Comparison of ENCODE assay signal across 24 cellular contexts in genomic region chr2:15627842-15628684, GRCh38.
"Had no signal": no experiment of that assay in that cellular context is flagged by ENCODE, and none has a peak within 500 bp of the region (broad histone marks: within the 10 kb centered on the region; RNA-seq: fewer than 3 reads in every experiment).

No MANE protein-coding gene starts in this region.

- H3K4me1 Mint-ChIP-seq: activated CD4-positive, alpha-beta T cell treated with anti-CD3 and anti-CD28 coated beads for 36 hours; activated CD4-positive, alpha-beta T cell treated with anti-CD3 and anti-CD28 coated beads, Interleukin-2, amount 10 ng/mL, durations not matched to agents 24 days and 14 days had no signal

- DNase-seq: activated CD4-positive, alpha-beta memory T cell treated with anti-CD3 and anti-CD28 coated beads for 36 hours; activated CD4-positive, alpha-beta T cell treated with anti-CD3 and anti-CD28 coated beads for 36 hours; activated CD4-positive, alpha-beta T cell treated with anti-CD3 and anti-CD28 coated beads, Interleukin-2, amount 10 ng/mL, durations not matched to agents 24 days and 14 days; activated CD4-positive, CD25-positive, alpha-beta regulatory T cell; activated CD4-positive, CD25-positive, alpha-beta regulatory T cell treated with anti-CD3 and anti-CD28 coated beads, Interleukin-2, amount 50 U/mL, for 72 hours; activated CD8-positive, alpha-beta memory T cell treated with anti-CD3 and anti-CD28 coated beads for 24 hours; activated gamma-delta T cell; activated naive CD4-positive, alpha-beta T cell; activated naive CD4-positive, alpha-beta T cell treated with anti-CD3 and anti-CD28 coated beads, Interleukin-2, amount 50 U/mL, for 16 hours; activated T-cell treated with anti-CD3 and anti-CD28 coated beads, Interleukin-2, amount 50 U/mL, for 1 hour; activated T-cell treated with anti-CD3 and anti-CD28 coated beads, Interleukin-2, amount 50 U/mL, for 48 hours; amniotic stem cell; anterior cingulate cortex; body of pancreas; caudate nucleus; cerebellar nuclear complex; colonic mucosa; effector CD8-positive, alpha-beta T cell; foreskin fibroblast; head of caudate nucleus; T-helper 1 cell; T-helper 2 cell had no signal

- H3K27me3 Mint-ChIP-seq: activated CD4-positive, alpha-beta memory T cell treated with anti-CD3 and anti-CD28 coated beads for 36 hours; activated CD4-positive, alpha-beta T cell treated with anti-CD3 and anti-CD28 coated beads for 36 hours; activated CD4-positive, alpha-beta T cell treated with anti-CD3 and anti-CD28 coated beads, Interleukin-2, amount 10 ng/mL, durations not matched to agents 24 days and 14 days; activated naive CD8-positive, alpha-beta T cell had no signal

- H3K27me3 ChIP-seq: body of pancreas, colonic mucosa had no signal

- H3K27ac Mint-ChIP-seq: activated CD4-positive, alpha-beta memory T cell treated with anti-CD3 and anti-CD28 coated beads for 36 hours; activated CD4-positive, alpha-beta T cell treated with anti-CD3 and anti-CD28 coated beads for 36 hours; activated CD4-positive, alpha-beta T cell treated with anti-CD3 and anti-CD28 coated beads, Interleukin-2, amount 10 ng/mL, durations not matched to agents 24 days and 14 days; activated naive CD8-positive, alpha-beta T cell had no signal

- H3K4me1 ChIP-seq: colonic mucosa had no signal

- H3K27ac ChIP-seq: body of pancreas, colonic mucosa had no signal

- H3K4me3 Mint-ChIP-seq: activated CD4-positive, alpha-beta memory T cell treated with anti-CD3 and anti-CD28 coated beads for 36 hours; activated CD4-positive, alpha-beta T cell treated with anti-CD3 and anti-CD28 coated beads for 36 hours; activated CD4-positive, alpha-beta T cell treated with anti-CD3 and anti-CD28 coated beads, Interleukin-2, amount 10 ng/mL, durations not matched to agents 24 days and 14 days; activated naive CD8-positive, alpha-beta T cell had no signal

- H3K4me3 ChIP-seq: body of pancreas, colonic mucosa had no signal

- ATAC-seq: activated CD4-positive, alpha-beta T cell treated with anti-CD3 and anti-CD28 coated beads for 36 hours; body of pancreas; esophagus mucosa had no signal

- H3K9me3 ChIP-seq: body of pancreas, colonic mucosa had no signal
